ENCODE assay signal across 8 cellular contexts in the genomic region with DNA sequence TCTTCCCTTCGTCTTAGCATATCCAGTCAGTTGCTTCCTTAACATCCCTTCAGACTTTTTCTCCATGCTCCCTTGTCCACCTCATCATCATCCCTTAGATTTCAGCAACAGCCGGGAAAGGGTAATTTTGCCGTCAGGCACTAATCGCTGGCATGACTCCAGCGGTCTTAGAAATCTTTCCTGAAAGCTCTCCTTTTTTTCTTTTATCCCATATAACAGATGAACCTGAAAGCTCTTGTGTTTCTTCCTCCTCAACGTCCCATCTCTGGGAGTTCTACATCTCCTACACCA. TPM values are rescaled to one million over a fixed set of nuclear protein-coding genes. Genes with fewer than 3 reads are reported as not detected.
DNase-seq lines count a peak whose midpoint lies in the region; ATAC-seq and TF ChIP-seq lines count a peak whose summit lies in the region.

No MANE protein-coding gene starts in this region.

- no peaks in the 10 kb centered on the region for H3K9me3 ChIP-seq in BE2C
- no peaks in the 10 kb centered on the region for H3K9me3 ChIP-seq in naive thymus-derived CD4-positive, alpha-beta T cell (ENCODE audit: control insufficient read depth in 2 of 3, low read length in 3 of 3)

- H3K36me3 Mint-ChIP-seq in naive thymus-derived CD4-positive, alpha-beta T cell, result no peaks in the 10 kb centered on the region

- H3K27ac ChIP-seq in dorsolateral prefrontal cortex, result peak overlapping the region; percentile 93 to 100 (median 99)
- H3K27ac ChIP-seq in naive thymus-derived CD4-positive, alpha-beta T cell (ENCODE audit: low read depth, low read length), result peak overlapping the region; percentile 93

- H3K4me1 ChIP-seq in BE2C, result no peaks in the 10 kb centered on the region
- H3K4me1 ChIP-seq in naive thymus-derived CD4-positive, alpha-beta T cell (ENCODE audit: control insufficient read depth in 2 of 2, insufficient read depth in 2 of 2, low read length in 2 of 2), result peaks cover 11 to 17% of the 10 kb centered on the region in 2 donors

- no peaks in the 10 kb centered on the region for H3K9me3 Mint-ChIP-seq in naive thymus-derived CD4-positive, alpha-beta T cell

- DNase-seq in BE2C (no peak), LoVo (ENCODE audit: low spot score) (peak; percentile 39), dorsolateral prefrontal cortex (no peak), NCI-H526 (lab: John Stamatoyannopoulos, UW) (no peak), NCI-H1048 (lab: John Stamatoyannopoulos, UW) (no peak), SKM-1 treated with dmso at 0.1 percent for 144 hours (lab: John Stamatoyannopoulos, UW; ENCODE audit: unreplicated experiment) (no peak)
- DNase-seq in naive thymus-derived CD4-positive, alpha-beta T cell, result peak in 1 of 9 donors; percentile 21

- H3K36me3 ChIP-seq in BE2C, result no peaks in the 10 kb centered on the region
- no peaks in the 10 kb centered on the region for H3K36me3 ChIP-seq in naive thymus-derived CD4-positive, alpha-beta T cell (ENCODE audit: control insufficient read depth in 2 of 3, insufficient read depth in 3 of 3, low read length in 3 of 3)

- intact Hi-C loops in dorsolateral prefrontal cortex (cut with DNase I), result no loop called here
- intact Hi-C loops in naive thymus-derived CD4-positive, alpha-beta T cell (cut with micrococcal nuclease), result loop anchor here (1.0 to 2.0 kb wide), 9 partner anchors 10 to 347 kb away; a partner anchor contains a TSS

- H3K27me3 ChIP-seq in BE2C (no peaks in the 10 kb centered on the region), dorsolateral prefrontal cortex (no peaks in the 10 kb centered on the region)
- no peaks in the 10 kb centered on the region for H3K27me3 ChIP-seq in naive thymus-derived CD4-positive, alpha-beta T cell (ENCODE audit: control insufficient read depth in 2 of 2, insufficient read depth in 2 of 2, low read length in 2 of 2)

- H3K4me3 ChIP-seq in BE2C (ENCODE audit: low read depth, low read length), result peak overlapping the region; percentile 89
- peak overlapping the region; percentile 64 to 99 (median 85) for H3K4me3 ChIP-seq in dorsolateral prefrontal cortex
- peak overlapping the region; percentile 97 for H3K4me3 ChIP-seq in naive thymus-derived CD4-positive, alpha-beta T cell (ENCODE audit: low read length)

- H3K27ac Mint-ChIP-seq in naive thymus-derived CD4-positive, alpha-beta T cell, result no peak overlapping the region

- CTCF ChIA-PET in naive thymus-derived CD4-positive, alpha-beta T cell (lab: Charles Lee), result interaction anchor here (1.0 to 1.2 kb wide), 2 partner anchors 8 to 73 kb away, joined by 4 read pairs; no protein-coding TSS in a partner anchor

- H3K4me3 Mint-ChIP-seq in naive thymus-derived CD4-positive, alpha-beta T cell, result no peak overlapping the region

- H3K27me3 Mint-ChIP-seq in naive thymus-derived CD4-positive, alpha-beta T cell, result no peaks in the 10 kb centered on the region

- ATAC-seq in naive thymus-derived CD4-positive, alpha-beta T cell, result no peak
- ATAC-seq in HG03354 (IDR thresholded peaks at IDR 0.05; ENCODE audit: poor library complexity, severe bottlenecking, unreplicated experiment), result no peak

- TF ChIP-seq CTCF in BE2C (IDR thresholded peaks at IDR 0.05; ENCODE audit: low read depth, low read length) (no peak), dorsolateral prefrontal cortex (IDR thresholded peaks at IDR 0.05 in 54 of 56, conservative IDR thresholded peaks at IDR 0.05 in 2 of 56; ENCODE audit: low read depth in 1 of 56, partially characterized antibody in 56 of 56) (no peak)

- POLR2A ChIA-PET in naive thymus-derived CD4-positive, alpha-beta T cell (lab: Charles Lee), result interaction anchor here (0.6 to 9.2 kb wide), 18 partner anchors 9 to 345 kb away, joined by 3 to 547 read pairs (median 14); a partner anchor contains a TSS

- peaks cover 0 to 7% (median 0%) of the 10 kb centered on the region in 7 donors for H3K4me1 Mint-ChIP-seq in naive thymus-derived CD4-positive, alpha-beta T cell

RNA-seq across cellular contexts. Expression of a gene that starts 10.4 kb away (rescaled TPM):
- 38.1 TPM for polyA plus RNA-seq in BE2C (2012; ENCODE audit: insufficient read depth, insufficient read length, low read depth)
- 10 to 100 TPM; 10.4 to 23.1 (median 15.9) TPM for total RNA-seq in dorsolateral prefrontal cortex
- 10 to 100 TPM in 3 of 5 experiments, 1 to 10 TPM in 2; 7.8 to 28.9 (median 18.2) TPM for total RNA-seq in naive thymus-derived CD4-positive, alpha-beta T cell
- 10 to 100 TPM; 38.2 to 50.9 TPM for polyA plus RNA-seq in naive thymus-derived CD4-positive, alpha-beta T cell

RNA-seq across cellular contexts. Expression of a gene that starts 28.7 kb away (rescaled TPM):
- polyA plus RNA-seq in BE2C (2012; ENCODE audit: insufficient read depth, insufficient read length, low read depth), result 100 TPM
- total RNA-seq in dorsolateral prefrontal cortex, result 100 to 1,000 TPM in 113 of 120 experiments, 10 to 100 TPM in 7; 78.3 to 287 (median 196) TPM
- 10 to 100 TPM in 1 of 5 experiments, 1 to 10 TPM in 4; 2.6 to 18.8 (median 3.1) TPM for total RNA-seq in naive thymus-derived CD4-positive, alpha-beta T cell
- polyA plus RNA-seq in naive thymus-derived CD4-positive, alpha-beta T cell, result 1 to 10 TPM; 1.3 to 2.1 TPM

RNA-seq across cellular contexts. Expression of a gene that starts 38.7 kb away (rescaled TPM):
- polyA plus RNA-seq in BE2C (2012; ENCODE audit: insufficient read depth, insufficient read length, low read depth), result 197 TPM
- 10 to 100 TPM; 17.5 to 36.2 (median 25.7) TPM for total RNA-seq in dorsolateral prefrontal cortex
- 100 to 1,000 TPM in 1 of 5 experiments, 10 to 100 TPM in 4; 39.0 to 103 (median 43.4) TPM for total RNA-seq in naive thymus-derived CD4-positive, alpha-beta T cell
- 100 to 1,000 TPM in 1 of 2 donors, 10 to 100 TPM in 1; 80.8 to 114 TPM for polyA plus RNA-seq in naive thymus-derived CD4-positive, alpha-beta T cell

RNA-seq across cellular contexts. Expression of a gene that starts 47.7 kb away (rescaled TPM):
- 4.4 TPM for polyA plus RNA-seq in BE2C (2012; ENCODE audit: insufficient read depth, insufficient read length, low read depth)
- total RNA-seq in dorsolateral prefrontal cortex, result 10 to 100 TPM in 106 of 120 experiments, 1 to 10 TPM in 14; 5.4 to 32.3 (median 13.3) TPM
- 10 to 100 TPM in 1 of 5 experiments, 1 to 10 TPM in 4; 1.2 to 14.2 (median 3.6) TPM for total RNA-seq in naive thymus-derived CD4-positive, alpha-beta T cell
- polyA plus RNA-seq in naive thymus-derived CD4-positive, alpha-beta T cell, result not detected

Comparison
In these comparisons a context has a peak if more than half of its experiments do, and no peak if none do; other contexts are left out.
1. intact Hi-C loops: an anchor here in naive thymus-derived CD4-positive, alpha-beta T cell (1.0 to 2.0 kb wide); none called in dorsolateral prefrontal cortex.